ENCODE assay signal across 8 cellular contexts in the genomic region with DNA sequence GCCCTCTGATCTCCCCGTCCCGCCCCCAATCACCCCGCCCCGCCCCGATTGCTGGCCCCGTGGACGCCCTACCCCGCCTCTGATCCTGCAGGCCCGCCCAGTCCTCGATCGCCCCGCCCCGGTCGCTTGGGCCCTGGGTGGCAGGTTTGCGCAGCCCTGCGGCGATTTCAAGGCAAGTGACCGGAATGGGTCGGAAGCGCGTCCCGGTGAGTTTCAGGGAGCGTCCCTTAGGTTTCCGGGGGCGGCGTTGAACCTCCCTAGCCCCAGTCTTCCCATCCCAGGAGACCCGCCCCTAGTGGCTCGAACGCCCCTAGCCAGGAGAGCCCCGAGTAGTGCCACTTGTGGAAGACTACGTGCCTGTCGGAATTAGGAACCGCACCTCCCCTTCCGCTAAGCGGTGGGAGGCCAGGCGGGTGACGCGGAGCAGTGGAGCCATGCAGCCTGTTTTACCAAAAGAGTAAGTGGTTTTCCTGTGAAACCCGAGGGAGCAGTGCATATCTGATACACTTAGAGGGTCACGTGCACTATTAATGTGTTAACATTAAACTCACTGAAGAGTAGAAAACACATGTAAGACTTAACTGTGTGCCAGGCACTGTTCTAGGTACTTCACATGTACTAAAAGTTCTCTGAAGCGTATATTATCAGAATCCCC. TPM values are rescaled to one million over a fixed set of nuclear protein-coding genes. Genes with fewer than 3 reads are reported as not detected.
DNase-seq lines count a peak whose midpoint lies in the region; ATAC-seq and TF ChIP-seq lines count a peak whose summit lies in the region.

No MANE protein-coding gene starts in this region.

- H3K27me3 ChIP-seq in GM23338 (ENCODE audit: insufficient read depth) (no peaks in the 10 kb centered on the region), thyroid gland (no peaks in the 10 kb centered on the region)

- peak overlapping the region; percentile 78 for H3K4me2 ChIP-seq in GM23338

- H3K4me1 ChIP-seq in GM23338 (ENCODE audit: insufficient read depth) (peaks cover 15% of the 10 kb centered on the region), thyroid gland (no peaks in the 10 kb centered on the region)

- H3K9me3 ChIP-seq in thyroid gland, result no peaks in the 10 kb centered on the region

- H2AFZ ChIP-seq in GM23338, result peak overlapping the region; percentile 97

- peak in 1 of 2 donors; percentile 70 for TF ChIP-seq POLR2A in thyroid gland (IDR thresholded peaks at IDR 0.05)

- peaks cover 10% of the 10 kb centered on the region for H3F3A ChIP-seq in GM23338 (replicated peaks; ENCODE audit: low read depth)

- DNase-seq in G401 (ENCODE audit: low spot score) (peak; percentile 11), GM23338 (ENCODE audit: low spot score) (peak; percentile 97), SK-MEL-5 (ENCODE audit: low read depth, low spot score) (peak; percentile 85), glomerular visceral epithelial cell (ENCODE audit: extremely low spot score) (peak; percentile 94), osteocyte (ENCODE audit: extremely low spot score, unreplicated experiment) (peak; percentile 85), thyroid gland (peak; percentile 97 to 98)
- DNase-seq in activated naive CD4-positive, alpha-beta T cell treated with anti-CD3 and anti-CD28 coated beads, Interleukin-2, amount 10 ng/mL, durations not matched to agents 7 days and 5 days, result peak; percentile 92

- intact Hi-C loops in thyroid gland (cut with DNase I), result no loop called here

- peaks cover 14% of the 10 kb centered on the region for H3K4me1 Mint-ChIP-seq in GM23338
- H3K4me1 Mint-ChIP-seq in activated naive CD4-positive, alpha-beta T cell treated with anti-CD3 and anti-CD28 coated beads, Interleukin-2, amount 10 ng/mL, durations not matched to agents 7 days and 5 days, result peaks cover 21% of the 10 kb centered on the region
- peaks cover 3% of the 10 kb centered on the region for H3K4me1 Mint-ChIP-seq in osteocyte (ENCODE audit: unreplicated experiment)

- peak overlapping the region; percentile 98 for H3K4me3 Mint-ChIP-seq in GM23338
- peak overlapping the region; percentile 95 for H3K4me3 Mint-ChIP-seq in activated naive CD4-positive, alpha-beta T cell treated with anti-CD3 and anti-CD28 coated beads, Interleukin-2, amount 10 ng/mL, durations not matched to agents 7 days and 5 days
- peak overlapping the region; percentile 81 for H3K4me3 Mint-ChIP-seq in osteocyte (ENCODE audit: unreplicated experiment)

- H3K27ac Mint-ChIP-seq in GM23338 (peak overlapping the region; percentile 59; the same call in 1 of the 2 replicates), osteocyte (ENCODE audit: unreplicated experiment) (no peak overlapping the region)
- peak overlapping the region; percentile 72 for H3K27ac Mint-ChIP-seq in activated naive CD4-positive, alpha-beta T cell treated with anti-CD3 and anti-CD28 coated beads, Interleukin-2, amount 10 ng/mL, durations not matched to agents 7 days and 5 days

- TF ChIP-seq CTCF in GM23338 (conservative IDR thresholded peaks at IDR 0.05; ENCODE audit: low read depth in 2 of 2), result peak in 1 of 2 experiments; percentile 20; a peak in 2 of 4 replicates
- peak; percentile 19; the same call in 1 of the 2 replicates for TF ChIP-seq CTCF in LNCAP (IDR thresholded peaks at IDR 0.05)
- TF ChIP-seq CTCF in osteocyte (IDR thresholded peaks at IDR 0.05), result peak; percentile 35
- TF ChIP-seq CTCF in thyroid gland (IDR thresholded peaks at IDR 0.05), result peak in 2 of 6 experiments; percentile 17 to 36

- peaks cover 4% of the 10 kb centered on the region; the same call in 1 of the 2 replicates for H3K9me2 ChIP-seq in GM23338 (ENCODE audit: insufficient read depth)

- H3K9me3 Mint-ChIP-seq in GM23338 (peaks cover 19% of the 10 kb centered on the region), osteocyte (ENCODE audit: unreplicated experiment) (no peaks in the 10 kb centered on the region)
- no peaks in the 10 kb centered on the region for H3K9me3 Mint-ChIP-seq in activated naive CD4-positive, alpha-beta T cell treated with anti-CD3 and anti-CD28 coated beads, Interleukin-2, amount 10 ng/mL, durations not matched to agents 7 days and 5 days

- in situ Hi-C loops in G401 (cut with HindIII; ENCODE audit: low sequenced_read_pairs), result no loop called here
- in situ Hi-C loops in SK-MEL-5 (cut with HindIII; ENCODE audit: low pct_unique_long_range_greater_than_20kb, low sequenced_read_pairs), result no loop called here

- CTCF ChIA-PET in activated naive CD4-positive, alpha-beta T cell treated with anti-CD3 and anti-CD28 coated beads, Interleukin-2, amount 10 ng/mL, durations not matched to agents 7 days and 5 days (lab: Charles Lee), result interaction anchor here (0.7 kb wide), 1 partner anchor 9 kb away, joined by 4 read pairs; no protein-coding TSS in a partner anchor

- H4K20me1 ChIP-seq in GM23338 (replicated peaks; ENCODE audit: insufficient read depth), result no peaks in the 10 kb centered on the region

- H3K36me3 ChIP-seq in GM23338 (ENCODE audit: insufficient read depth) (no peaks in the 10 kb centered on the region; the same call in 1 of the 2 replicates), thyroid gland (no peaks in the 10 kb centered on the region)

- H3K27me3 Mint-ChIP-seq in GM23338 (ENCODE audit: insufficient read depth, low read depth, poor library complexity) (peaks cover 6% of the 10 kb centered on the region), osteocyte (ENCODE audit: unreplicated experiment) (peaks cover 28% of the 10 kb centered on the region)
- no peaks in the 10 kb centered on the region for H3K27me3 Mint-ChIP-seq in activated naive CD4-positive, alpha-beta T cell treated with anti-CD3 and anti-CD28 coated beads, Interleukin-2, amount 10 ng/mL, durations not matched to agents 7 days and 5 days

- H3K79me2 ChIP-seq in GM23338 (replicated peaks; ENCODE audit: insufficient read depth), result peaks cover 30% of the 10 kb centered on the region

- H3K36me3 Mint-ChIP-seq in GM23338 (ENCODE audit: low read depth), result peaks cover 12% of the 10 kb centered on the region; the same call in 2 of the 3 replicates
- H3K36me3 Mint-ChIP-seq in activated naive CD4-positive, alpha-beta T cell treated with anti-CD3 and anti-CD28 coated beads, Interleukin-2, amount 10 ng/mL, durations not matched to agents 7 days and 5 days, result peaks cover 1% of the 10 kb centered on the region
- no peaks in the 10 kb centered on the region for H3K36me3 Mint-ChIP-seq in osteocyte (ENCODE audit: unreplicated experiment)

- peak; percentile 86 for ATAC-seq in GM23338

- peak overlapping the region; percentile 88 for H3K27ac ChIP-seq in GM23338 (ENCODE audit: low read depth)
- H3K27ac ChIP-seq in thyroid gland, result peak overlapping the region; percentile 84 to 90 (median 87)

- peak overlapping the region; percentile 64 for H3K4me3 ChIP-seq in GM23338
- H3K4me3 ChIP-seq in thyroid gland (replicated peaks in 1 of 3), result peak overlapping the region; percentile 20 to 80 (median 33)

- 9 to 11% methylated on average over 13 to 14 of the region's 41 CpGs for WGBS in thyroid gland, 2 donors

TF ChIP-seq in GM23338, 12 proteins besides CTCF, POLR2A, EP300 and RAD21 (continues in another document):
- TF ChIP-seq, protein P1, sequence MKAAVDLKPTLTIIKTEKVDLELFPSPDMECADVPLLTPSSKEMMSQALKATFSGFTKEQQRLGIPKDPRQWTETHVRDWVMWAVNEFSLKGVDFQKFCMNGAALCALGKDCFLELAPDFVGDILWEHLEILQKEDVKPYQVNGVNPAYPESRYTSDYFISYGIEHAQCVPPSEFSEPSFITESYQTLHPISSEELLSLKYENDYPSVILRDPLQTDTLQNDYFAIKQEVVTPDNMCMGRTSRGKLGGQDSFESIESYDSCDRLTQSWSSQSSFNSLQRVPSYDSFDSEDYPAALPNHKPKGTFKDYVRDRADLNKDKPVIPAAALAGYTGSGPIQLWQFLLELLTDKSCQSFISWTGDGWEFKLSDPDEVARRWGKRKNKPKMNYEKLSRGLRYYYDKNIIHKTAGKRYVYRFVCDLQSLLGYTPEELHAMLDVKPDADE (IDR thresholded peaks at IDR 0.05), result no peak
- TF ChIP-seq, protein P2, sequence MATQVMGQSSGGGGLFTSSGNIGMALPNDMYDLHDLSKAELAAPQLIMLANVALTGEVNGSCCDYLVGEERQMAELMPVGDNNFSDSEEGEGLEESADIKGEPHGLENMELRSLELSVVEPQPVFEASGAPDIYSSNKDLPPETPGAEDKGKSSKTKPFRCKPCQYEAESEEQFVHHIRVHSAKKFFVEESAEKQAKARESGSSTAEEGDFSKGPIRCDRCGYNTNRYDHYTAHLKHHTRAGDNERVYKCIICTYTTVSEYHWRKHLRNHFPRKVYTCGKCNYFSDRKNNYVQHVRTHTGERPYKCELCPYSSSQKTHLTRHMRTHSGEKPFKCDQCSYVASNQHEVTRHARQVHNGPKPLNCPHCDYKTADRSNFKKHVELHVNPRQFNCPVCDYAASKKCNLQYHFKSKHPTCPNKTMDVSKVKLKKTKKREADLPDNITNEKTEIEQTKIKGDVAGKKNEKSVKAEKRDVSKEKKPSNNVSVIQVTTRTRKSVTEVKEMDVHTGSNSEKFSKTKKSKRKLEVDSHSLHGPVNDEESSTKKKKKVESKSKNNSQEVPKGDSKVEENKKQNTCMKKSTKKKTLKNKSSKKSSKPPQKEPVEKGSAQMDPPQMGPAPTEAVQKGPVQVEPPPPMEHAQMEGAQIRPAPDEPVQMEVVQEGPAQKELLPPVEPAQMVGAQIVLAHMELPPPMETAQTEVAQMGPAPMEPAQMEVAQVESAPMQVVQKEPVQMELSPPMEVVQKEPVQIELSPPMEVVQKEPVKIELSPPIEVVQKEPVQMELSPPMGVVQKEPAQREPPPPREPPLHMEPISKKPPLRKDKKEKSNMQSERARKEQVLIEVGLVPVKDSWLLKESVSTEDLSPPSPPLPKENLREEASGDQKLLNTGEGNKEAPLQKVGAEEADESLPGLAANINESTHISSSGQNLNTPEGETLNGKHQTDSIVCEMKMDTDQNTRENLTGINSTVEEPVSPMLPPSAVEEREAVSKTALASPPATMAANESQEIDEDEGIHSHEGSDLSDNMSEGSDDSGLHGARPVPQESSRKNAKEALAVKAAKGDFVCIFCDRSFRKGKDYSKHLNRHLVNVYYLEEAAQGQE (IDR thresholded peaks at IDR 0.05; ENCODE audit: unreplicated experiment), result no peak
- TF ChIP-seq EZH2phosphoT487 (IDR thresholded peaks at IDR 0.05; ENCODE audit: unreplicated experiment), result no peak

RNA-seq across cellular contexts. Expression of a gene that starts 0.3 kb away (rescaled TPM):
- not detected in 2 replicates for total RNA-seq in G401 (2014; rRNA removed; shearing (Covaris generic))
- 3.0 and 8.3 TPM in 2 replicates for total RNA-seq in GM23338 (2014; rRNA removed; shearing (Covaris generic))
- polyA plus RNA-seq in GM23338 (2016; fragmentation: Nextera tagmentation; extraction: Ambion mirVana), result 1.9 and 2.9 TPM in 2 replicates
- 2.2 and 2.9 TPM in 2 replicates for total RNA-seq in SK-MEL-5 (2014; rRNA removed; shearing (Covaris generic))
- polyA plus RNA-seq in SK-MEL-5 (2015; cell fraction: cytosol; rRNA removed), result 1.0 and 1.1 TPM in 2 replicates
- 2.1 and 3.8 TPM in 2 replicates for polyA plus RNA-seq in SK-MEL-5 (2015; cell fraction: nucleus; rRNA removed)
- total RNA-seq in osteocyte, result 0.13 TPM in 1 of 2 replicates, not detected in the other
- 10 to 100 TPM in 1 of 4 donors, 1 to 10 TPM in 3; 3.6 to 12.7 (median 3.9) TPM for total RNA-seq in thyroid gland

Comparison
In these comparisons a context has a peak if more than half of its experiments do, and no peak if none do; other contexts are left out.
1. Peak in every context shown above with its lines: DNase-seq, ATAC-seq, H3K4me3 ChIP-seq and H3K27ac ChIP-seq.
2. DNase-seq: peak in every context shown above with its lines; median percentile 98 in thyroid gland; 97 in GM23338; 94 in glomerular visceral epithelial cell; 92 in activated naive CD4-positive, alpha-beta T cell treated with anti-CD3 and anti-CD28 coated beads, Interleukin-2, amount 10 ng/mL, durations not matched to agents 7 days and 5 days; 85 in SK-MEL-5; 85 in osteocyte; 11 in G401.